28 cellular contexts compared by ENCODE assay signal in the genomic region with DNA sequence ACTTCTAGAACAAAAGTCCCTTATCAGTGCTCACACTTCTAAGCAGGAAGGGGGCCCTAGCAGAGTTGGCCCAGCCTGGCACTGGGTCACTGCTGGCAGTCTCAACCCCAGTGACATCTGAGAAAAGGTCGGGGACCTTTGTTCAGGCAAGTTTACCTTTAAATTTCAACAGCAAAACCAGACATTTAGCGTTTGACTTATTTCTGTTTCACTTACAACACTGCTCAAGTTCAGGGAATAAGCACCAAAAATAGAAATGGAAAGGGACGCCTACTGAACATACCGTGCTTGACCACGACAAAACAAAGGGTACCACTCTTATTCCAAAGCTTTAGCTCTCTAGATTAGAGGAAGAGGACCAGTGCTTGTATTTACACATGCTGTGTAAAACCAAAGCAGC. TPM values are rescaled to one million over a fixed set of nuclear protein-coding genes. Genes with fewer than 3 reads are reported as not detected.
DNase-seq lines count a peak whose midpoint lies in the region; ATAC-seq and TF ChIP-seq lines count a peak whose summit lies in the region.
"Had no signal": no experiment of that assay in that cellular context is flagged by ENCODE, and none has a peak within 500 bp of the region (broad histone marks: within the 10 kb centered on the region; RNA-seq: fewer than 3 reads in every experiment).

No MANE protein-coding gene starts in this region.

- no peak overlapping the region for H3K4me3 Mint-ChIP-seq in activated CD4-positive, alpha-beta T cell treated with anti-CD3 and anti-CD28 coated beads, Interleukin-2, amount 10 ng/mL, durations not matched to agents 24 days and 14 days
- no peak overlapping the region for H3K4me3 Mint-ChIP-seq in chondrocyte (ENCODE audit: unreplicated experiment)
- H3K4me3 Mint-ChIP-seq: activated CD8-positive, alpha-beta memory T cell treated with anti-CD3 and anti-CD28 coated beads, Interleukin-2, amount 10 ng/mL, durations not matched to agents 7 days and 5 days; activated naive CD8-positive, alpha-beta T cell treated with anti-CD3 and anti-CD28 coated beads, Interleukin-2, amount 10 ng/mL, durations not matched to agents 7 days and 5 days; CD4-positive, CD25-positive, alpha-beta regulatory T cell; stimulated activated naive B cell treated with anti-CD40 and anti-IgM and Interleukin-4, amounts not matched to agents 10 μg/mL and 1 μg/mL and 100 μg/mL, for 72 hours; T-helper 1 cell treated with Interleukin-12 subunit alpha and Interleukin-12 subunit beta and Interleukin-4 antibody, amounts not matched to agents 30 μg/mL and 1 μg/mL, for 36 hours had no signal

- no peak for DNase-seq in activated CD4-positive, alpha-beta T cell treated with anti-CD3 and anti-CD28 coated beads, Interleukin-2, amount 10 ng/mL, durations not matched to agents 24 days and 14 days
- DNase-seq in activated CD4-positive, alpha-beta T cell treated with anti-CD3 and anti-CD28 coated beads for 1 hour: no peak
- DNase-seq in chondrocyte (ENCODE audit: low spot score) (no peak), right cardiac atrium (no peak), sigmoid colon (no peak), DMS153 treated with DMSO at 0.1 percent for 48 hours (lab: John Stamatoyannopoulos, UW; ENCODE audit: unreplicated experiment) (no peak), tibial nerve (ENCODE audit: low spot score in 2 of 2) (no peak)
- DNase-seq: activated CD4-positive, alpha-beta T cell treated with anti-CD3 and anti-CD28 coated beads for 48 hours; activated CD8-positive, alpha-beta memory T cell treated with anti-CD3 and anti-CD28 coated beads, Interleukin-2, amount 10 ng/mL, durations not matched to agents 7 days and 5 days; activated naive CD8-positive, alpha-beta T cell treated with anti-CD3 and anti-CD28 coated beads, Interleukin-2, amount 10 ng/mL, durations not matched to agents 7 days and 5 days; CD4-positive, CD25-positive, alpha-beta regulatory T cell; cerebellar nuclear complex; Karpas-422; kidney; NCI-H1436 treated with DMSO at 0.1 percent for 48 hours; NCI-H2107; pancreas; SK-N-SH; stimulated activated CD4-positive, alpha-beta T cell treated with anti-CD3 and anti-CD28 coated beads, Interleukin-4, amount 100 ng/mL, for 4 hours; stimulated activated naive B cell treated with anti-CD40 and anti-IgM and Interleukin-4, amounts not matched to agents 10 μg/mL and 1 μg/mL and 100 μg/mL, for 72 hours; testis had no signal

- TF ChIP-seq EP300 in sigmoid colon (IDR thresholded peaks at IDR 0.05) (no peak), tibial nerve (IDR thresholded peaks at IDR 0.05) (no peak)

- no peaks in the 10 kb centered on the region for H3K27me3 Mint-ChIP-seq in activated CD4-positive, alpha-beta T cell treated with anti-CD3 and anti-CD28 coated beads, Interleukin-2, amount 10 ng/mL, durations not matched to agents 24 days and 14 days
- H3K27me3 Mint-ChIP-seq in chondrocyte (ENCODE audit: low read depth): no peaks in the 10 kb centered on the region
- H3K27me3 Mint-ChIP-seq: activated CD8-positive, alpha-beta memory T cell treated with anti-CD3 and anti-CD28 coated beads, Interleukin-2, amount 10 ng/mL, durations not matched to agents 7 days and 5 days; activated naive CD8-positive, alpha-beta T cell treated with anti-CD3 and anti-CD28 coated beads, Interleukin-2, amount 10 ng/mL, durations not matched to agents 7 days and 5 days; CD4-positive, CD25-positive, alpha-beta regulatory T cell; stimulated activated naive B cell treated with anti-CD40 and anti-IgM and Interleukin-4, amounts not matched to agents 10 μg/mL and 1 μg/mL and 100 μg/mL, for 72 hours had no signal

- H3K4me3 ChIP-seq in right cardiac atrium (ENCODE audit: low read length): no peak overlapping the region
- H3K4me3 ChIP-seq in sigmoid colon: no peak overlapping the region
- H3K4me3 ChIP-seq in tibial nerve: no peak overlapping the region
- H3K4me3 ChIP-seq: GM12878, pancreas, testis had no signal

- TF ChIP-seq POLR2A in sigmoid colon (IDR thresholded peaks at IDR 0.05) (no peak), tibial nerve (IDR thresholded peaks at IDR 0.05) (no peak)

- H3K4me1 ChIP-seq in right cardiac atrium (ENCODE audit: control insufficient read depth, insufficient read depth, low read length) (peaks cover 11% of the 10 kb centered on the region), sigmoid colon (peaks cover 0 to 10% (median 3%) of the 10 kb centered on the region in 4 donors), tibial nerve (peaks cover 0 to 1% (median 0%) of the 10 kb centered on the region in 4 donors)
- H3K4me1 ChIP-seq: testis had no signal

- ATAC-seq in right cardiac atrium (peak; percentile 33 to 71), HG03135 (IDR thresholded peaks at IDR 0.05; ENCODE audit: unreplicated experiment) (no peak)
- ATAC-seq: activated CD8-positive, alpha-beta memory T cell treated with anti-CD3 and anti-CD28 coated beads, Interleukin-2, amount 10 ng/mL, durations not matched to agents 7 days and 5 days; GM12878; pancreas; sciatic nerve; stimulated activated naive B cell treated with anti-CD40 and anti-IgM and Interleukin-4, amounts not matched to agents 10 μg/mL and 1 μg/mL and 100 μg/mL, for 72 hours had no signal

- peaks cover 0 to 95% (median 45%) of the 10 kb centered on the region in 4 donors for H3K36me3 ChIP-seq in sigmoid colon
- H3K36me3 ChIP-seq in tibial nerve: peaks cover 0 to 93% (median 24%) of the 10 kb centered on the region in 3 donors

- H3K9me3 Mint-ChIP-seq in activated CD4-positive, alpha-beta T cell treated with anti-CD3 and anti-CD28 coated beads, Interleukin-2, amount 10 ng/mL, durations not matched to agents 24 days and 14 days: no peaks in the 10 kb centered on the region
- no peaks in the 10 kb centered on the region for H3K9me3 Mint-ChIP-seq in chondrocyte (ENCODE audit: low read depth)
- H3K9me3 Mint-ChIP-seq: activated naive CD8-positive, alpha-beta T cell treated with anti-CD3 and anti-CD28 coated beads, Interleukin-2, amount 10 ng/mL, durations not matched to agents 7 days and 5 days; CD4-positive, CD25-positive, alpha-beta regulatory T cell; stimulated activated naive B cell treated with anti-CD40 and anti-IgM and Interleukin-4, amounts not matched to agents 10 μg/mL and 1 μg/mL and 100 μg/mL, for 72 hours; T-helper 1 cell treated with Interleukin-12 subunit alpha and Interleukin-12 subunit beta and Interleukin-4 antibody, amounts not matched to agents 30 μg/mL and 1 μg/mL, for 36 hours had no signal

- no peak for TF ChIP-seq CTCF in chondrocyte (IDR thresholded peaks at IDR 0.05)
- TF ChIP-seq CTCF in sigmoid colon (IDR thresholded peaks at IDR 0.05): no peak
- no peak for TF ChIP-seq CTCF in tibial nerve (IDR thresholded peaks at IDR 0.05)

- peak overlapping the region; percentile 38 for H3K27ac Mint-ChIP-seq in activated CD4-positive, alpha-beta T cell treated with anti-CD3 and anti-CD28 coated beads, Interleukin-2, amount 10 ng/mL, durations not matched to agents 24 days and 14 days
- peak overlapping the region; percentile 70 for H3K27ac Mint-ChIP-seq in chondrocyte (ENCODE audit: unreplicated experiment)
- H3K27ac Mint-ChIP-seq: activated CD8-positive, alpha-beta memory T cell treated with anti-CD3 and anti-CD28 coated beads, Interleukin-2, amount 10 ng/mL, durations not matched to agents 7 days and 5 days; activated naive CD8-positive, alpha-beta T cell treated with anti-CD3 and anti-CD28 coated beads, Interleukin-2, amount 10 ng/mL, durations not matched to agents 7 days and 5 days; T-helper 1 cell treated with Interleukin-12 subunit alpha and Interleukin-12 subunit beta and Interleukin-4 antibody, amounts not matched to agents 30 μg/mL and 1 μg/mL, for 36 hours had no signal

- intact Hi-C loops in activated CD4-positive, alpha-beta T cell treated with anti-CD3 and anti-CD28 coated beads, Interleukin-2, amount 10 ng/mL, durations not matched to agents 24 days and 14 days (cut with micrococcal nuclease): no loop called here
- intact Hi-C loops in right cardiac atrium (cut with DNase I): no loop called here
- intact Hi-C loops in sigmoid colon (cut with DNase I): no loop called here

- H3K27ac ChIP-seq in right cardiac atrium (ENCODE audit: low read length) (peak overlapping the region; percentile 47), sigmoid colon (peak overlapping the region in 3 of 4 donors; percentile 16 to 64 (median 44)), tibial nerve (no peak overlapping the region)
- H3K27ac ChIP-seq: 22Rv1, HL-60, pancreas, RWPE1 had no signal

- H3K4me1 Mint-ChIP-seq in activated CD4-positive, alpha-beta T cell treated with anti-CD3 and anti-CD28 coated beads, Interleukin-2, amount 10 ng/mL, durations not matched to agents 24 days and 14 days: peaks cover 10% of the 10 kb centered on the region
- peaks cover 10% of the 10 kb centered on the region for H3K4me1 Mint-ChIP-seq in chondrocyte (ENCODE audit: low read depth)
- H3K4me1 Mint-ChIP-seq: activated naive CD8-positive, alpha-beta T cell treated with anti-CD3 and anti-CD28 coated beads, Interleukin-2, amount 10 ng/mL, durations not matched to agents 7 days and 5 days had no signal

- 61% methylated on average over 5 of the region's 5 CpGs for WGBS in right cardiac atrium
- 78 to 85% methylated on average over 5 of the region's 5 CpGs for WGBS in sigmoid colon, 2 donors
- WGBS in tibial nerve, 2 donors: 54 to 64% methylated on average over 5 of the region's 5 CpGs

- H3K27me3 ChIP-seq in right cardiac atrium (ENCODE audit: control insufficient read depth, insufficient read depth) (no peaks in the 10 kb centered on the region), sigmoid colon (no peaks in the 10 kb centered on the region), tibial nerve (no peaks in the 10 kb centered on the region)
- H3K27me3 ChIP-seq: pancreas, testis had no signal

- H3K9me3 ChIP-seq in right cardiac atrium (ENCODE audit: control insufficient read depth, low read length) (no peaks in the 10 kb centered on the region), sigmoid colon (no peaks in the 10 kb centered on the region), tibial nerve (no peaks in the 10 kb centered on the region)
- H3K9me3 ChIP-seq: pancreas, SK-N-SH, testis had no signal

- peaks cover 75% of the 10 kb centered on the region for H3K36me3 Mint-ChIP-seq in activated CD4-positive, alpha-beta T cell treated with anti-CD3 and anti-CD28 coated beads, Interleukin-2, amount 10 ng/mL, durations not matched to agents 24 days and 14 days (ENCODE audit: low read depth)
- peaks cover 38% of the 10 kb centered on the region for H3K36me3 Mint-ChIP-seq in chondrocyte (ENCODE audit: low read depth)

RNA-seq across cellular contexts. Expression of a gene that starts 26.2 kb away (rescaled TPM):
- total RNA-seq in activated CD4-positive, alpha-beta T cell treated with anti-CD3 and anti-CD28 coated beads, Interleukin-2, amount 10 ng/mL, durations not matched to agents 24 days and 14 days: 148 TPM in 2 replicates
- total RNA-seq in chondrocyte: 77.9 to 95.8 TPM (median 78.7 TPM) in 3 replicates
- total RNA-seq in right cardiac atrium: 10 to 100 TPM; 77.3 to 92.7 (median 84.1) TPM
- polyA plus RNA-seq in right cardiac atrium: 24.5 TPM
- total RNA-seq in sigmoid colon: 100 to 1,000 TPM in 2 of 4 donors, 10 to 100 TPM in 2; 79.9 to 135 (median 104) TPM
- polyA plus RNA-seq in sigmoid colon: 10 to 100 TPM; 20.4 to 32.6 (median 23.4) TPM
- total RNA-seq in tibial nerve: 10 to 100 TPM; 37.5 to 53.7 (median 40.2) TPM

Comparison
In these comparisons a context has a peak if more than half of its experiments do, and no peak if none do; other contexts are left out.
1. H3K27ac ChIP-seq: peak in right cardiac atrium (single experiment) and sigmoid colon (3 of 4); none in tibial nerve (0 of 4).